23 cellular contexts compared by ENCODE assay signal in the genomic region with DNA sequence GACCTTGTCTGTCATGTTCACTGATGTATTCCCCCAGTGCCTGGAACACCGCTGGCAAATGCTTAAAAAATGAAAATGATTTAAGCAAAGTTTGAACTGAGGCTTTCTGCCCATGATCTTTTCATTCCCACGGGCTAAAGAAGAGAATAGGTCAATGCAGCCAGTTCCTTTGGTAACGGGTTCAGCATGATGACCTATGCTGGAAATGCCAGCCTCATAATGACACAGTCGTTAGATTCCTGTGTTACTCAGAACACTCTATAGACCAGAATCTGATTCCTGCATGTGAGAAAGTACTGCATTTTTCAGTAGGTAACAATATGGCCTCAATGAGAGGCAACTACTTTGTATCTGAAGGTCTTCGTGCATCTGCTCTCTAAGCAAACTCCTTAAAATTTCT.
"Had no signal": no experiment of that assay in that cellular context is flagged by ENCODE, and none has a peak within 500 bp of the region (broad histone marks: within the 10 kb centered on the region; RNA-seq: fewer than 3 reads in every experiment).

No MANE protein-coding gene starts in this region.

- H3K4me1 Mint-ChIP-seq: immature natural killer cell; neural progenitor cell; stimulated activated memory B cell treated with anti-CD40 and anti-IgM and Interleukin-4, amounts not matched to agents 10 μg/mL and 1 μg/mL and 100 μg/mL, for 72 hours had no signal

- H3K27ac Mint-ChIP-seq: memory B cell; natural killer cell treated with Interleukin-12 subunit alpha and Interleukin-12 subunit beta and Interleukin-15 and Interleukin-18, amount 100 ng/mL, for 72 hours; neural progenitor cell; stimulated activated memory B cell treated with anti-CD40 and anti-IgM and Interleukin-4, amounts not matched to agents 10 μg/mL and 1 μg/mL and 100 μg/mL, for 72 hours; type B pancreatic cell had no signal

- H3K9me3 ChIP-seq: esophagus squamous epithelium, heart right ventricle, psoas muscle, spleen, testis, tibial artery had no signal

- H3K27me3 Mint-ChIP-seq: memory B cell; natural killer cell treated with Interleukin-12 subunit alpha and Interleukin-12 subunit beta and Interleukin-15 and Interleukin-18, amount 100 ng/mL, for 72 hours; stimulated activated memory B cell treated with anti-CD40 and anti-IgM and Interleukin-4, amounts not matched to agents 10 μg/mL and 1 μg/mL and 100 μg/mL, for 72 hours; type B pancreatic cell had no signal

- H3K9me3 Mint-ChIP-seq: immature natural killer cell; memory B cell; natural killer cell treated with Interleukin-12 subunit alpha and Interleukin-12 subunit beta and Interleukin-15 and Interleukin-18, amount 100 ng/mL, for 72 hours; neural progenitor cell; stimulated activated memory B cell treated with anti-CD40 and anti-IgM and Interleukin-4, amounts not matched to agents 10 μg/mL and 1 μg/mL and 100 μg/mL, for 72 hours; type B pancreatic cell had no signal

- ATAC-seq: natural killer cell treated with Interleukin-12 subunit alpha and Interleukin-12 subunit beta and Interleukin-15 and Interleukin-18, amount 100 ng/mL, for 72 hours; psoas muscle; stimulated activated memory B cell treated with anti-CD40 and anti-IgM and Interleukin-4, amounts not matched to agents 10 μg/mL and 1 μg/mL and 100 μg/mL, for 72 hours; stimulated activated naive CD8-positive, alpha-beta T cell treated with anti-CD3 and anti-CD28 coated beads, Interleukin-15, Interleukin-2, amounts not matched to agents 100 U/mL and 50 U/mL, for 24 hours had no signal

- H3K36me3 Mint-ChIP-seq: type B pancreatic cell had no signal

- DNase-seq: effector memory CD4-positive, alpha-beta T cell; erythroblast; esophagus squamous epithelium; foreskin melanocyte; glutamatergic neuron; heart right ventricle; hippocampal formation; immature natural killer cell; islet precursor cell; kidney glomerular epithelial cell; psoas muscle; right cardiac atrium; spleen; stimulated activated CD4-positive, alpha-beta T cell treated with anti-CD3 and anti-CD28 coated beads, Interleukin-4, amount 100 ng/mL, for 4 hours; stimulated activated naive CD8-positive, alpha-beta T cell treated with anti-CD3 and anti-CD28 coated beads, Interleukin-15, Interleukin-2, amounts not matched to agents 100 U/mL and 50 U/mL, for 24 hours; substantia nigra; tibial artery had no signal

- H3K4me3 Mint-ChIP-seq: immature natural killer cell; memory B cell; natural killer cell treated with Interleukin-12 subunit alpha and Interleukin-12 subunit beta and Interleukin-15 and Interleukin-18, amount 100 ng/mL, for 72 hours; neural progenitor cell; stimulated activated memory B cell treated with anti-CD40 and anti-IgM and Interleukin-4, amounts not matched to agents 10 μg/mL and 1 μg/mL and 100 μg/mL, for 72 hours; type B pancreatic cell had no signal
